ENCODE assay signal across 3 cellular contexts in the genomic region with DNA sequence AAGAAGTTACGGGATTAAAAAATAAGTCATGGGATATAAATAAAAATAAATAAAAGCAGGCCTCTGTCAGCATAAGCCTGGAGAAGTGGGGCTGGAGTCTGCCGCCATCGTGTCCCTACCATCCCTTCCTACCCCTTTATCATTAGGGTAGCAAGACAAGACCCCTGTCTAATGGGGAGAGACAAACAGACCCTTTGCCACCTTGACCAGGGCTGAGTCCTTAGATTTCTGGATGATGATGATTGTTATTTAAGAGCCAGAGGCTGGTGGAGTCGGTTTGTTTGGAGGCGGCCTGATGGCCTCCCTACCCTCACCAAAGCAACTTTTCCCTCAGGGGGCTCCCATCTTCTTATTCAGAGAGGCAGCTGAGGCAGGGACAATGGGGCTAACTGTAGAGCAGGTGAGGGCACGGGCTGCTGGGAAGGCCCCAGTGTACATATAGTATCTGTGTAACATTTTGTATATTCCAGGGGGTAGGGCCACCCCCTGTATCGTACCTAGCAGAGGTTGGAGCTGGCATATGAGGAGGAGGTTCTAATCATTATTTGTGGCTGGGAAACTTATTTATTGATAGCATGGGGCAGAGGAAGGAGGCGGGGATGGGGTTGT. TPM values are rescaled to one million over a fixed set of nuclear protein-coding genes. Genes with fewer than 3 reads are reported as not detected.
"Had no signal": no experiment of that assay in that cellular context is flagged by ENCODE, and none has a peak within 500 bp of the region (broad histone marks: within the 10 kb centered on the region; RNA-seq: fewer than 3 reads in every experiment).

No MANE protein-coding gene starts in this region.

RNA-seq across cellular contexts. Expression of gene GOLGA6D, which starts 8.8 kb away (rescaled TPM):
- total RNA-seq: H4, IMR-90 had no signal
- polyA plus RNA-seq: IMR-90 had no signal

RNA-seq across cellular contexts. Expression of gene GOLGA6C, which starts 15.7 kb away (rescaled TPM):
- total RNA-seq: H4, HT-29, IMR-90 had no signal
- polyA plus RNA-seq: IMR-90 had no signal
